In the genomic region with DNA sequence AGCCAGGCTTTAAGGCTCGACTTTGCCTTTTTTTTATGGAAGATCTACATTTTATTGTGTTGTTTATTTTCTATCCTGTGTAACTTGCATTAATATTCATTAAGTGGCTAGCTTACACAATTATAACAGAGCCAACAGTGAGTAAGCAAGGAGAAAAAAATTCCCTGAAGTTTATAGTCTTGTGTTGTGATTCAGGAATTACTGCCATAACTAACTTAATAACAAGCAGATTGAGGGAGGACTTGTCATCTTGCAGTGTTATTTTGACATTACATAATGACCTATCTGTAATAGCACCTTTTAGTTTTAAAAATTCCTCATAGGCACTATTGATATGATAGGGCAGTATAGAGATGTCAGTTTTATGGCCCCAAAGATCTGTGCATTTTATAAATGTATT, we compare ENCODE assay signal across 33 cellular contexts.
"Had no signal": no experiment of that assay in that cellular context is flagged by ENCODE, and none has a peak within 500 bp of the region (broad histone marks: within the 10 kb centered on the region; RNA-seq: fewer than 3 reads in every experiment).

No MANE protein-coding gene starts in this region.

- H3K27ac Mint-ChIP-seq: activated CD4-positive, alpha-beta memory T cell treated with anti-CD3 and anti-CD28 coated beads for 36 hours; activated CD4-positive, alpha-beta T cell treated with anti-CD3 and anti-CD28 coated beads, Interleukin-2, amount 10 ng/mL, durations not matched to agents 24 days and 14 days; activated naive CD4-positive, alpha-beta T cell treated with anti-CD3 and anti-CD28 coated beads, Interleukin-2, amount 10 ng/mL, durations not matched to agents 7 days and 5 days; activated naive CD8-positive, alpha-beta T cell treated with anti-CD3 and anti-CD28 coated beads, Interleukin-2, amount 10 ng/mL, durations not matched to agents 7 days and 5 days; activated T-helper 1 cell treated with anti-CD3 and anti-CD28 coated beads, Interleukin-12 subunit alpha, Interleukin-12 subunit beta, Interleukin-2, Interleukin-4 antibody, amounts not matched to agents 30 ng/mL and 10 ng/mL and 1 ng/mL, durations not matched to agents 14 hours and 24 hours and 36 hours; natural killer cell treated with Interleukin-12 subunit alpha and Interleukin-12 subunit beta and Interleukin-15 and Interleukin-18, amount 100 ng/mL, for 72 hours; stimulated activated naive B cell treated with anti-CD40 and anti-IgM and Interleukin-4, amounts not matched to agents 10 μg/mL and 1 μg/mL and 100 μg/mL, for 72 hours; T-helper 17 cell had no signal

- FAIRE-seq: small intestine had no signal

- H3K36me3 ChIP-seq: ascending aorta, cardiac muscle cell, colonic mucosa, gastrocnemius medialis, left lung, sigmoid colon, thyroid gland, upper lobe of left lung, vagina had no signal

- H3K27me3 ChIP-seq: ascending aorta, cardiac muscle cell, colonic mucosa, gastrocnemius medialis, left lung, sigmoid colon, stomach, thyroid gland, upper lobe of left lung, vagina had no signal

- H3K4me3 ChIP-seq: ascending aorta, cardiac muscle cell, colonic mucosa, gastrocnemius medialis, left lung, lung, sigmoid colon, stomach, thyroid gland, upper lobe of left lung, vagina had no signal

- ATAC-seq: gastrocnemius medialis; left lung; natural killer cell treated with Interleukin-12 subunit alpha and Interleukin-12 subunit beta and Interleukin-15 and Interleukin-18, amount 100 ng/mL, for 72 hours; stimulated activated naive B cell treated with anti-CD40 and anti-IgM and Interleukin-4, amounts not matched to agents 10 μg/mL and 1 μg/mL and 100 μg/mL, for 72 hours; T-helper 17 cell had no signal

- H3K4me1 Mint-ChIP-seq: activated CD4-positive, alpha-beta T cell treated with anti-CD3 and anti-CD28 coated beads, Interleukin-2, amount 10 ng/mL, durations not matched to agents 24 days and 14 days; activated naive CD4-positive, alpha-beta T cell treated with anti-CD3 and anti-CD28 coated beads, Interleukin-2, amount 10 ng/mL, durations not matched to agents 7 days and 5 days; activated naive CD8-positive, alpha-beta T cell treated with anti-CD3 and anti-CD28 coated beads, Interleukin-2, amount 10 ng/mL, durations not matched to agents 7 days and 5 days had no signal

- H3K4me1 ChIP-seq: ascending aorta, colonic mucosa, gastrocnemius medialis, left lung, sigmoid colon, stomach, thyroid gland, upper lobe of left lung had no signal

- H3K9me3 ChIP-seq: colonic mucosa, gastrocnemius medialis, left lung, sigmoid colon, stomach, thyroid gland, upper lobe of left lung, vagina had no signal

- DNase-seq: activated CD4-positive, alpha-beta memory T cell treated with anti-CD3 and anti-CD28 coated beads for 36 hours; activated CD4-positive, alpha-beta T cell treated with anti-CD3 and anti-CD28 coated beads, Interleukin-2, amount 10 ng/mL, durations not matched to agents 24 days and 14 days; activated CD4-positive, CD25-positive, alpha-beta regulatory T cell treated with anti-CD3 and anti-CD28 coated beads, Interleukin-2, amount 50 U/mL, for 72 hours; activated CD8-positive, alpha-beta memory T cell treated with anti-CD3 and anti-CD28 coated beads, Interleukin-2, amount 50 U/mL, for 4 hours; activated effector memory CD4-positive, alpha-beta T cell treated with anti-CD3 and anti-CD28 coated beads, Interleukin-2, amount 50 U/mL, for 16 hours; activated naive CD4-positive, alpha-beta T cell treated with anti-CD3 and anti-CD28 coated beads, Interleukin-2, amount 10 ng/mL, durations not matched to agents 7 days and 5 days; activated naive CD8-positive, alpha-beta T cell treated with anti-CD3 and anti-CD28 coated beads, Interleukin-2, amount 10 ng/mL, durations not matched to agents 7 days and 5 days; activated T-cell treated with anti-CD3 and anti-CD28 coated beads, Interleukin-2, amount 50 U/mL, for 1 hour; cerebellar nuclear complex; colonic mucosa; effector CD8-positive, alpha-beta T cell; gastrocnemius medialis; glutamatergic neuron; left lung; mesendoderm; retina; sigmoid colon; small intestine; stimulated activated CD4-positive, alpha-beta T cell treated with anti-CD3 and anti-CD28 coated beads, Interleukin-1b, Interleukin-23, amount 100 ng/mL, for 48 hours; stimulated activated CD4-positive, alpha-beta T cell treated with anti-CD3 and anti-CD28 coated beads, Interleukin-4, amount 100 ng/mL, for 4 hours; stimulated activated naive B cell treated with anti-CD40 and anti-IgM and Interleukin-4, amounts not matched to agents 10 μg/mL and 1 μg/mL and 100 μg/mL, for 72 hours; stomach; T-helper 17 cell; T1000; thyroid gland; upper lobe of left lung had no signal

- H3K27me3 Mint-ChIP-seq: activated CD4-positive, alpha-beta memory T cell treated with anti-CD3 and anti-CD28 coated beads for 36 hours; activated CD4-positive, alpha-beta T cell treated with anti-CD3 and anti-CD28 coated beads, Interleukin-2, amount 10 ng/mL, durations not matched to agents 24 days and 14 days; activated naive CD4-positive, alpha-beta T cell treated with anti-CD3 and anti-CD28 coated beads, Interleukin-2, amount 10 ng/mL, durations not matched to agents 7 days and 5 days; activated naive CD8-positive, alpha-beta T cell treated with anti-CD3 and anti-CD28 coated beads, Interleukin-2, amount 10 ng/mL, durations not matched to agents 7 days and 5 days; brain; natural killer cell treated with Interleukin-12 subunit alpha and Interleukin-12 subunit beta and Interleukin-15 and Interleukin-18, amount 100 ng/mL, for 72 hours; stimulated activated naive B cell treated with anti-CD40 and anti-IgM and Interleukin-4, amounts not matched to agents 10 μg/mL and 1 μg/mL and 100 μg/mL, for 72 hours; T-helper 17 cell had no signal

- H3K27ac ChIP-seq: ascending aorta, cardiac muscle cell, colonic mucosa, gastrocnemius medialis, left lung, sigmoid colon, stomach, thyroid gland, upper lobe of left lung, vagina had no signal

- H3K4me3 Mint-ChIP-seq: activated CD4-positive, alpha-beta memory T cell treated with anti-CD3 and anti-CD28 coated beads for 36 hours; activated CD4-positive, alpha-beta T cell treated with anti-CD3 and anti-CD28 coated beads, Interleukin-2, amount 10 ng/mL, durations not matched to agents 24 days and 14 days; activated naive CD4-positive, alpha-beta T cell treated with anti-CD3 and anti-CD28 coated beads, Interleukin-2, amount 10 ng/mL, durations not matched to agents 7 days and 5 days; activated naive CD8-positive, alpha-beta T cell treated with anti-CD3 and anti-CD28 coated beads, Interleukin-2, amount 10 ng/mL, durations not matched to agents 7 days and 5 days; activated T-helper 1 cell treated with anti-CD3 and anti-CD28 coated beads, Interleukin-12 subunit alpha, Interleukin-12 subunit beta, Interleukin-2, Interleukin-4 antibody, amounts not matched to agents 30 ng/mL and 10 ng/mL and 1 ng/mL, durations not matched to agents 14 hours and 24 hours and 36 hours; brain; natural killer cell treated with Interleukin-12 subunit alpha and Interleukin-12 subunit beta and Interleukin-15 and Interleukin-18, amount 100 ng/mL, for 72 hours; stimulated activated naive B cell treated with anti-CD40 and anti-IgM and Interleukin-4, amounts not matched to agents 10 μg/mL and 1 μg/mL and 100 μg/mL, for 72 hours; T-helper 17 cell had no signal
